In the genomic region with DNA sequence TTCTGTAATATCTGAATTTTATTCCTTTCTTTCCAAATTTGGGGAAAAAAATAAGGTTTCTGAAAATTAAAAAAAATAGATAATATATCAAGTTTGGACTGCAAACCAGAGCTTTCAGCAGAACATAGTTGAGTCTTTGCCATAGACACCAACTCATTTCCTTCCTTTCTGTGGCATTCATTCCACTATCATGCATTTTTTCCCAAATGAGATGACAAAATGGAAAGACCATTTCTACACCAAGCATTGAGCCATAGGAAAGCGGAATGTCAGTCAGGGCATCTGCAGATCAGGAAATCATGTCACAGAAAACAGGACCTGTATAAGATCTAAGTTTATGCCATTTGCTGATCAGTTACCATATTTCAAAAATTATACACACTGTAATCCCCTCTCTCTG, we compare ENCODE assay signal across 18 cellular contexts.
DNase-seq lines count a peak whose midpoint lies in the region; ATAC-seq, FAIRE-seq and TF ChIP-seq lines count a peak whose summit lies in the region.
"Had no signal": no experiment of that assay in that cellular context is flagged by ENCODE, and none has a peak within 500 bp of the region (broad histone marks: within the 10 kb centered on the region; RNA-seq: fewer than 3 reads in every experiment).

No MANE protein-coding gene starts in this region.

- in situ Hi-C loops in IMR-90 (cut with MboI; ENCODE audit: low sequenced_read_pairs) = no loop called here

- peak overlapping the region; percentile 91; the same call in 1 of the 2 replicates for H3K18ac ChIP-seq in IMR-90 (ENCODE audit: low read depth, low read length)

- peaks cover 13% of the 10 kb centered on the region; the same call in 1 of the 2 replicates for H3K9me1 ChIP-seq in IMR-90 (ENCODE audit: insufficient read depth, low read length)
- no peaks in the 10 kb centered on the region for H3K9me1 ChIP-seq in endothelial cell of umbilical vein (replicated peaks; ENCODE audit: control insufficient read depth, extremely low read depth, insufficient read depth, low read length)

- TF ChIP-seq POLR2A in IMR-90 (IDR thresholded peaks at IDR 0.05; ENCODE audit: low read depth, low read length) (no peak), endothelial cell of umbilical vein (IDR thresholded peaks at IDR 0.05; ENCODE audit: low read depth, low read length) (no peak)

- peaks cover 0 to 11% of the 10 kb centered on the region in 2 experiments; a peak in 2 of 4 replicates for H3K79me1 ChIP-seq in IMR-90 (ENCODE audit: low read depth in 1 of 2, low read length in 2 of 2)

- peak overlapping the region; percentile 62; the same call in 1 of the 3 replicates for H2BK15ac ChIP-seq in IMR-90 (ENCODE audit: low read depth, low read length)

- dilution Hi-C loops in IMR-90 (cut with HindIII; ENCODE audit: low sequenced_read_pairs, unreplicated experiment) (no loop called here), endothelial cell of umbilical vein (cut with MboI; ENCODE audit: extremely low pct_ligation_motif_present, low sequenced_read_pairs) (no loop called here)

- BruUV-seq in IMR-90 (replicated peaks; lab: Mats Ljungman, UMichigan) (no TSS peak), endothelial cell of umbilical vein (replicated peaks; lab: Mats Ljungman, UMichigan) (TSS peak; percentile 78)

- TF ChIP-seq CTCF in IMR-90 (conservative IDR thresholded peaks at IDR 0.05; ENCODE audit: low read depth, low read length) (no peak), endothelial cell of umbilical vein (IDR thresholded peaks at IDR 0.05; ENCODE audit: extremely low read depth in 1 of 2, insufficient read depth in 1 of 2, low read depth in 1 of 2, low read length in 2 of 2) (no peak), osteoblast (IDR thresholded peaks at IDR 0.05; ENCODE audit: extremely low read depth, low read depth, low read length) (no peak)

- POLR2A ChIA-PET in IMR-90 (lab: Charles Lee; ENCODE audit: unreplicated experiment) (no interaction called here), endothelial cell of umbilical vein (lab: Charles Lee) (interaction anchor here (0.6 to 4.5 kb wide), 8 partner anchors 14 to 419 kb away, joined by 3 to 33 read pairs (median 4); partner anchors contain the start of gene THBS1)

- H3K4me1 ChIP-seq in IMR-90 (ENCODE audit: control insufficient read depth, insufficient read depth, low read length) (peaks cover 19% of the 10 kb centered on the region), endothelial cell of umbilical vein (ENCODE audit: control insufficient read depth, extremely low read depth, insufficient read depth, low read length) (peaks cover 65% of the 10 kb centered on the region), osteoblast (ENCODE audit: insufficient read depth, low read length) (peaks cover 52% of the 10 kb centered on the region)

- H2AK5ac ChIP-seq in IMR-90 (ENCODE audit: low read depth, low read length) = peak overlapping the region; percentile 41

- peak overlapping the region; percentile 98 for H2BK20ac ChIP-seq in IMR-90 (ENCODE audit: low read depth, low read length)

- peak overlapping the region; percentile 82; the same call in 1 of the 2 replicates for H3K56ac ChIP-seq in IMR-90 (ENCODE audit: extremely low read depth, insufficient read depth, low read length)

- H3K36me3 ChIP-seq in IMR-90 (ENCODE audit: control insufficient read depth, insufficient read depth, low read length) (no peaks in the 10 kb centered on the region), endothelial cell of umbilical vein (ENCODE audit: control insufficient read depth in 2 of 2, extremely low read depth in 1 of 2, insufficient read depth in 2 of 2, low read length in 2 of 2) (peaks cover 0 to 2% of the 10 kb centered on the region in 2 experiments), osteoblast (ENCODE audit: insufficient read depth, low read length) (no peaks in the 10 kb centered on the region)
- H3K36me3 ChIP-seq: neutrophil, thoracic aorta had no signal

- H4K20me1 ChIP-seq in IMR-90 (ENCODE audit: insufficient read depth, low read length) (no peaks in the 10 kb centered on the region), endothelial cell of umbilical vein (replicated peaks; ENCODE audit: control insufficient read depth, extremely low read depth, insufficient read depth, low read length) (no peaks in the 10 kb centered on the region), osteoblast (ENCODE audit: insufficient read depth, low read length) (no peaks in the 10 kb centered on the region)

- H4K8ac ChIP-seq in IMR-90 (ENCODE audit: low read depth in 2 of 2, low read length in 2 of 2) = peak overlapping the region; percentile 48 to 86

- H4K91ac ChIP-seq in IMR-90 (ENCODE audit: insufficient read depth, low read depth, low read length) = peak overlapping the region; percentile 88

- H3K23ac ChIP-seq in IMR-90 (ENCODE audit: low read depth, low read length) = peak overlapping the region; percentile 97; the same call in 1 of the 2 replicates

- no peaks in the 10 kb centered on the region for H3K9me3 ChIP-seq in IMR-90 (ENCODE audit: control insufficient read depth, insufficient read depth, low read length)
- H3K9me3 ChIP-seq in endothelial cell of umbilical vein (replicated peaks; ENCODE audit: control insufficient read depth, insufficient read depth, low read length) = no peaks in the 10 kb centered on the region
- H3K9me3 ChIP-seq in osteoblast (ENCODE audit: low read depth, low read length) = no peaks in the 10 kb centered on the region
- H3K9me3 ChIP-seq: neutrophil, thoracic aorta had no signal

- peak overlapping the region; percentile 95 for H3K4ac ChIP-seq in IMR-90 (ENCODE audit: low read depth, low read length)

- H4K5ac ChIP-seq in IMR-90 (ENCODE audit: low read depth, low read length) = peak overlapping the region; percentile 85

- CTCF ChIA-PET in IMR-90 (lab: Yijun Ruan, JAX) (no interaction called here), endothelial cell of umbilical vein (lab: Charles Lee) (interaction anchor here (1.0 to 4.4 kb wide), 8 partner anchors 14 to 333 kb away, joined by 3 to 31 read pairs (median 5); partner anchors contain the start of gene THBS1)

- H3K27me3 ChIP-seq in IMR-90 (ENCODE audit: control insufficient read depth, insufficient read depth, low read length) (no peaks in the 10 kb centered on the region), endothelial cell of umbilical vein (ENCODE audit: control insufficient read depth in 2 of 2, insufficient read depth in 2 of 2, low read length in 2 of 2) (no peaks in the 10 kb centered on the region), osteoblast (ENCODE audit: insufficient read depth, low read length) (no peaks in the 10 kb centered on the region)

- no peak overlapping the region for H3K4me2 ChIP-seq in IMR-90 (ENCODE audit: low read depth, low read length)
- H3K4me2 ChIP-seq in endothelial cell of umbilical vein (ENCODE audit: insufficient read depth, low read length) = peak overlapping the region; percentile 62
- H3K4me2 ChIP-seq in osteoblast (ENCODE audit: insufficient read depth, low read length) = peak overlapping the region; percentile 14

- H3K79me2 ChIP-seq in endothelial cell of umbilical vein (ENCODE audit: control insufficient read depth, insufficient read depth, low read length) = peaks cover 10% of the 10 kb centered on the region
- H3K79me2 ChIP-seq in osteoblast (ENCODE audit: insufficient read depth, low read length) = no peaks in the 10 kb centered on the region

- no peak overlapping the region for H3K4me3 ChIP-seq in IMR-90 (ENCODE audit: insufficient read depth, low read depth, low read length)
- H3K4me3 ChIP-seq in endothelial cell of umbilical vein (replicated peaks in 1 of 3; ENCODE audit: insufficient read depth in 1 of 3, low read depth in 1 of 3, low read length in 3 of 3) = peak overlapping the region in 1 of 3 experiments; percentile 0
- H3K4me3 ChIP-seq in osteoblast (ENCODE audit: insufficient read depth, low read length) = no peak overlapping the region
- H3K4me3 ChIP-seq: thoracic aorta had no signal

- no peak overlapping the region for H2AK9ac ChIP-seq in IMR-90 (replicated peaks; ENCODE audit: low read depth, low read length, poor library complexity)

- intact Hi-C loops in IMR-90 (cut with micrococcal nuclease) = no loop called here
- intact Hi-C loops in endothelial cell of umbilical vein (cut with micrococcal nuclease) = loop anchor here (1.0 to 5.0 kb wide), 2 partner anchors 250 to 419 kb away; no protein-coding TSS in a partner anchor

- FAIRE-seq in endothelial cell of umbilical vein (lab: Jason Lieb, UNC) = peak; percentile 69

- H3K9ac ChIP-seq in IMR-90 (ENCODE audit: low read depth, low read length) (no peak overlapping the region), endothelial cell of umbilical vein (replicated peaks; ENCODE audit: extremely low read depth, insufficient read depth, low read length) (peak overlapping the region; percentile 87)

- H2BK120ac ChIP-seq in IMR-90 (ENCODE audit: low read depth, low read length) = peak overlapping the region; percentile 96

- DNase-seq in EH (ENCODE audit: low read depth) = peak; percentile 86
- peak; percentile 49 for DNase-seq in IMR-90
- DNase-seq in endothelial cell of umbilical vein (ENCODE audit: low read depth, low spot score) = peak; percentile 89
- no peak for DNase-seq in osteoblast (ENCODE audit: insufficient read length, low spot score, missing footprints)
- DNase-seq in midbrain (lab: John Stamatoyannopoulos, UW) = no peak
- no peak for DNase-seq in anterior cingulate cortex (lab: John Stamatoyannopoulos, UW)
- DNase-seq: activated CD4-positive, alpha-beta T cell treated with anti-CD3 and anti-CD28 coated beads, Interleukin-2, amount 50 U/mL, for 1 hour; activated gamma-delta T cell treated with Interleukin-2 at 50 U/mL for 16 hours; COR-L47; NCI-H1105 treated with DMSO at 0.1 percent for 48 hours; NCI-H2107; NCI-H510A treated with DMSO at 0.1 percent for 48 hours; T-helper 1 cell had no signal

- no peak for TF ChIP-seq RAD21 in IMR-90 (IDR thresholded peaks at IDR 0.05; ENCODE audit: low read length)

- WGBS in IMR-90 (ENCODE audit: extremely low coverage in 2 of 2, insufficient read length in 1 of 2), 2 experiments = 100% methylated on average over 1 of the region's 1 CpG; no CpG with 5 or more reads in 1 of the 2 experiments

- H3K27ac ChIP-seq in IMR-90 (ENCODE audit: insufficient read depth, low read length) = peak overlapping the region; percentile 85
- H3K27ac ChIP-seq in endothelial cell of umbilical vein (ENCODE audit: insufficient read depth, low read depth, low read length) = peak overlapping the region; percentile 98
- peak overlapping the region; percentile 90 for H3K27ac ChIP-seq in osteoblast (ENCODE audit: low read depth, low read length)
- H3K27ac ChIP-seq: neutrophil, thoracic aorta had no signal

- ATAC-seq in IMR-90 (ENCODE audit: low read depth) (no peak), GM18873 (IDR thresholded peaks at IDR 0.05; ENCODE audit: low FRiP score, unreplicated experiment) (no peak), GM18519 (IDR thresholded peaks at IDR 0.05; ENCODE audit: low FRiP score, unreplicated experiment) (no peak)
- ATAC-seq: stimulated activated memory B cell treated with anti-CD40 and anti-IgM and Interleukin-4, amounts not matched to agents 10 μg/mL and 1 μg/mL and 100 μg/mL, for 72 hours had no signal

- H2AFZ ChIP-seq in IMR-90 (replicated peaks; ENCODE audit: low read length, poor library complexity) (no peak overlapping the region), endothelial cell of umbilical vein (ENCODE audit: low read depth, low read length) (no peak overlapping the region), osteoblast (ENCODE audit: low read length) (no peak overlapping the region)

- H2BK5ac ChIP-seq in IMR-90 (ENCODE audit: low read depth, low read length, poor library complexity, severe bottlenecking) = peak overlapping the region; percentile 92

- H3K14ac ChIP-seq in IMR-90 (replicated peaks; ENCODE audit: low read depth, low read length) = peak overlapping the region; percentile 97

Comparison
In these comparisons a context has a peak if more than half of its experiments do, and no peak if none do; other contexts are left out.
1. DNase-seq: peak in EH (single experiment), IMR-90 (single experiment) and endothelial cell of umbilical vein (single experiment); none in osteoblast (single experiment), midbrain (single experiment) and anterior cingulate cortex (0 of 58).
2. Peak in every context shown above with its lines, with median percentiles within 50 percentile points of each other: H3K27ac ChIP-seq.